ENCODE assay signal across 12 cellular contexts in genomic region chr21:46205766-46206162, GRCh38.
"Had no signal": no experiment of that assay in that cellular context is flagged by ENCODE, and none has a peak within 500 bp of the region (broad histone marks: within the 10 kb centered on the region; RNA-seq: fewer than 3 reads in every experiment).

No MANE protein-coding gene starts in this region.

- ATAC-seq: activated T-cell treated with anti-CD3 and anti-CD28 coated beads, Interleukin-2, amount 50 U/mL, for 4 hours; stimulated activated naive CD8-positive, alpha-beta T cell treated with anti-CD3 and anti-CD28 coated beads, Interleukin-15, Interleukin-2, amounts not matched to agents 100 U/mL and 50 U/mL, for 24 hours had no signal

- H3K9me3 ChIP-seq: breast epithelium, sigmoid colon had no signal

- H3K27ac ChIP-seq: breast epithelium, sigmoid colon had no signal

- H3K4me1 ChIP-seq: breast epithelium, sigmoid colon had no signal

- H3K27me3 ChIP-seq: breast epithelium, sigmoid colon had no signal

- DNase-seq: activated CD4-positive, alpha-beta T cell treated with anti-CD3 and anti-CD28 coated beads for 1 hour; activated CD4-positive, alpha-beta T cell treated with anti-CD3 and anti-CD28 coated beads, Interleukin-2, amount 50 U/mL, for 48 hours; activated gamma-delta T cell; activated naive CD8-positive, alpha-beta T cell treated with anti-CD3 and anti-CD28 coated beads for 36 hours; activated T-cell treated with anti-CD3 and anti-CD28 coated beads, Interleukin-2, amount 50 U/mL, for 4 hours; naive B cell; nucleus accumbens; stimulated activated CD4-positive, alpha-beta T cell treated with anti-CD3 and anti-CD28 coated beads, Interleukin-12 subunit alpha, Interleukin-12 subunit beta, amount 100 ng/mL, for 4 hours; stimulated activated naive CD8-positive, alpha-beta T cell treated with anti-CD3 and anti-CD28 coated beads, Interleukin-15, Interleukin-2, amounts not matched to agents 100 U/mL and 50 U/mL, for 24 hours had no signal

- H3K4me3 ChIP-seq: breast epithelium, lung, sigmoid colon had no signal
